14 cellular contexts compared by ENCODE assay signal in genomic region chr19:15933761-15934331, GRCh38. TPM values are rescaled to one million over a fixed set of nuclear protein-coding genes. Genes with fewer than 3 reads are reported as not detected.
"Had no signal": no experiment of that assay in that cellular context is flagged by ENCODE, and none has a peak within 500 bp of the region (broad histone marks: within the 10 kb centered on the region; RNA-seq: fewer than 3 reads in every experiment).

No MANE protein-coding gene starts in this region.

RNA-seq across cellular contexts. Expression of gene CYP4F11, which starts 0.5 kb away (rescaled TPM):
- total RNA-seq: activated CD8-positive, alpha-beta memory T cell treated with anti-CD3 and anti-CD28 coated beads for 36 hours; fibroblast of villous mesenchyme; glomerular endothelial cell; hepatocyte; natural killer cell treated with Interleukin-12 subunit alpha and Interleukin-12 subunit beta and Interleukin-15 and Interleukin-18, amount 100 ng/mL, for 72 hours; progenitor cell of endocrine pancreas; T-helper 1 cell treated with Interleukin-12 subunit alpha and Interleukin-12 subunit beta and Interleukin-4 antibody, amounts not matched to agents 30 ng/mL and 1 ng/mL, for 36 hours had no signal

RNA-seq across cellular contexts. Expression of gene OR10H4, which starts 15.0 kb away (rescaled TPM):
- total RNA-seq: activated CD8-positive, alpha-beta memory T cell treated with anti-CD3 and anti-CD28 coated beads for 36 hours; aorta; esophagus muscularis mucosa; fibroblast of villous mesenchyme; glomerular endothelial cell; hepatocyte; left lung; mucosa of gallbladder; natural killer cell treated with Interleukin-12 subunit alpha and Interleukin-12 subunit beta and Interleukin-15 and Interleukin-18, amount 100 ng/mL, for 72 hours; progenitor cell of endocrine pancreas; right cardiac atrium; T-helper 1 cell treated with Interleukin-12 subunit alpha and Interleukin-12 subunit beta and Interleukin-4 antibody, amounts not matched to agents 30 ng/mL and 1 ng/mL, for 36 hours; transverse colon; vagina had no signal

RNA-seq across cellular contexts. Expression of gene CYP4F2, which starts 36.0 kb away (rescaled TPM):
- total RNA-seq: aorta; esophagus muscularis mucosa; fibroblast of villous mesenchyme; glomerular endothelial cell; hepatocyte; left lung; natural killer cell treated with Interleukin-12 subunit alpha and Interleukin-12 subunit beta and Interleukin-15 and Interleukin-18, amount 100 ng/mL, for 72 hours; progenitor cell of endocrine pancreas; right cardiac atrium; T-helper 1 cell treated with Interleukin-12 subunit alpha and Interleukin-12 subunit beta and Interleukin-4 antibody, amounts not matched to agents 30 ng/mL and 1 ng/mL, for 36 hours had no signal
